ENCODE assay signal across 29 cellular contexts in the genomic region with DNA sequence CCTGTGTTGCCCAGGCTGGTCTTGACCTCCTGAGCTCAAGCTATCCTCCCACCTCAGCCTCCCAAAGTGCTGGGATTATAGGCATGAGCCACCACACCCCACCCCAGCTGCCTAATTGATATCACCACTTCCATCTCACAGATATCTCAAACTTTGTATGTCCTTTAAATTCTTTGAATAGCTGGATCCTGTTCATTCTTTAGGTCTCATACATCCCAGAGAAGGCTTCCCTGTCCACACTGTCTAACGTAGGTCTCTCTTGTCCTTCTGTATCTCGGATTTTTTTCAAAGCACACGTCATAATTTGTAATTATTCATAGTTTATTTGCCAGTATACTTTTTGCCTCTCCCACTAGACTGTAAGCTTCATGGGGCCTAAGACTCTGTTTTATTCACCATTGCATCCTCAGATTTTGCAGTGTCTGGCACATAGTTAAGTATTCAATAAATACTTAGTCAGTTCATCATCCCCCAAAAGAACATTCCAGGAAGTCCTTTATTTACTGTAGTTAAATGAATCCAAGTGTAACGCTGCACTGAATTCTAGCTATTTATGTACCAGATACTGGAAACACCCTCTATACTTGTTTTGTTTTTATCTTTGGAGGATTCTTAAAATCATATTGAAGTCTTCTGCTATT. TPM values are rescaled to one million over a fixed set of nuclear protein-coding genes. Genes with fewer than 3 reads are reported as not detected.
A peak's percentile ranks its signal among the peaks of the same experiment; 100 is the strongest.
DNase-seq lines count a peak whose midpoint lies in the region; ATAC-seq and TF ChIP-seq lines count a peak whose summit lies in the region.
"Had no signal": no experiment of that assay in that cellular context is flagged by ENCODE, and none has a peak within 500 bp of the region (broad histone marks: within the 10 kb centered on the region; RNA-seq: fewer than 3 reads in every experiment).

No MANE protein-coding gene starts in this region.

- peaks cover 14% of the 10 kb centered on the region for H3K36me3 Mint-ChIP-seq in nephron progenitor cell (ENCODE audit: low read depth)

- peaks cover 2% of the 10 kb centered on the region for H3K27me3 Mint-ChIP-seq in nephron progenitor cell (ENCODE audit: low read depth, poor library complexity)
- H3K27me3 Mint-ChIP-seq: activated CD4-positive, alpha-beta memory T cell treated with anti-CD3 and anti-CD28 coated beads, Interleukin-2, amount 10 ng/mL, durations not matched to agents 7 days and 5 days; activated naive CD8-positive, alpha-beta T cell; brain; CD4-positive, alpha-beta T cell; memory B cell; stimulated activated naive B cell treated with anti-CD40 and anti-IgM and Interleukin-4, amounts not matched to agents 10 μg/mL and 1 μg/mL and 100 μg/mL, for 72 hours had no signal

- TF ChIP-seq CTCF in VCaP (conservative IDR thresholded peaks at IDR 0.05) (no peak), nephron progenitor cell (IDR thresholded peaks at IDR 0.05) (no peak), right lobe of liver (IDR thresholded peaks at IDR 0.05) (no peak), thyroid gland (IDR thresholded peaks at IDR 0.05) (no peak), left lung (IDR thresholded peaks at IDR 0.05) (no peak)

- 73% methylated on average over 4 of the region's 4 CpGs for WGBS in right lobe of liver (ENCODE audit: insufficient coverage, low coverage, low lambda C conversion rate, missing lambda C conversion rate)
- WGBS in thyroid gland, 2 donors = 88 to 89% methylated on average over 4 of the region's 4 CpGs

- no peak overlapping the region for H3K4me3 ChIP-seq in right lobe of liver
- H3K4me3 ChIP-seq in thyroid gland (replicated peaks in 1 of 3) = no peak overlapping the region
- H3K4me3 ChIP-seq in left lung = no peak overlapping the region
- H3K4me3 ChIP-seq: colonic mucosa, testis, vagina had no signal

- no peaks in the 10 kb centered on the region for H3K27me3 ChIP-seq in right lobe of liver
- no peaks in the 10 kb centered on the region for H3K27me3 ChIP-seq in thyroid gland
- no peaks in the 10 kb centered on the region for H3K27me3 ChIP-seq in left lung
- H3K27me3 ChIP-seq: colonic mucosa, testis, vagina had no signal

- intact Hi-C loops in right lobe of liver (cut with DNase I) (no loop called here), thyroid gland (cut with DNase I) (no loop called here), left lung (cut with DNase I) (no loop called here)

- no peak overlapping the region for H3K4me3 Mint-ChIP-seq in nephron progenitor cell
- H3K4me3 Mint-ChIP-seq: activated CD4-positive, alpha-beta memory T cell treated with anti-CD3 and anti-CD28 coated beads, Interleukin-2, amount 10 ng/mL, durations not matched to agents 7 days and 5 days; activated naive CD8-positive, alpha-beta T cell; brain; CD4-positive, alpha-beta T cell; memory B cell; stimulated activated naive B cell treated with anti-CD40 and anti-IgM and Interleukin-4, amounts not matched to agents 10 μg/mL and 1 μg/mL and 100 μg/mL, for 72 hours had no signal

- no peaks in the 10 kb centered on the region for H3K9me3 Mint-ChIP-seq in nephron progenitor cell
- H3K9me3 Mint-ChIP-seq: activated CD4-positive, alpha-beta memory T cell treated with anti-CD3 and anti-CD28 coated beads, Interleukin-2, amount 10 ng/mL, durations not matched to agents 7 days and 5 days; brain; CD4-positive, alpha-beta T cell; memory B cell; stimulated activated naive B cell treated with anti-CD40 and anti-IgM and Interleukin-4, amounts not matched to agents 10 μg/mL and 1 μg/mL and 100 μg/mL, for 72 hours had no signal

- H3K27ac ChIP-seq in VCaP (peak overlapping the region; percentile 19), right lobe of liver (no peak overlapping the region), thyroid gland (no peak overlapping the region), left lung (no peak overlapping the region)
- H3K27ac ChIP-seq: colonic mucosa, KMS-11, testis, vagina had no signal

- peaks cover 0 to 5% (median 0%) of the 10 kb centered on the region in 4 donors for H3K36me3 ChIP-seq in right lobe of liver
- no peaks in the 10 kb centered on the region for H3K36me3 ChIP-seq in thyroid gland
- H3K36me3 ChIP-seq in left lung = peaks cover 0 to 15% of the 10 kb centered on the region in 2 donors
- H3K36me3 ChIP-seq: colonic mucosa had no signal

- H3K9me3 ChIP-seq in right lobe of liver (no peaks in the 10 kb centered on the region), thyroid gland (no peaks in the 10 kb centered on the region), left lung (no peaks in the 10 kb centered on the region)
- H3K9me3 ChIP-seq: colonic mucosa, testis, vagina had no signal

- no peaks in the 10 kb centered on the region for H3K4me1 ChIP-seq in right lobe of liver
- no peaks in the 10 kb centered on the region for H3K4me1 ChIP-seq in thyroid gland
- H3K4me1 ChIP-seq in left lung = no peaks in the 10 kb centered on the region
- H3K4me1 ChIP-seq: colonic mucosa, testis, vagina had no signal

- DNase-seq in EH (ENCODE audit: low read depth) (peak; percentile 82), fibroblast of gingiva (ENCODE audit: low read depth) (peak; percentile 49), nephron progenitor cell (no peak), right lobe of liver (no peak), thyroid gland (no peak), NCI-H2171 treated with DMSO at 0.1 percent for 48 hours (lab: John Stamatoyannopoulos, UW) (no peak), left lung (no peak)
- DNase-seq: ACHN; activated CD4-positive, alpha-beta memory T cell treated with anti-CD3 and anti-CD28 coated beads, Interleukin-2, amount 10 ng/mL, durations not matched to agents 7 days and 5 days; activated CD4-positive, CD25-positive, alpha-beta regulatory T cell; CD4-positive, alpha-beta T cell; colonic mucosa; glutamatergic neuron; left cardiac atrium; NCI-H1436; NCI-H446 treated with DMSO at 0.1 percent for 48 hours; retina; SIG-M5; stimulated activated CD4-positive, alpha-beta T cell treated with anti-CD3 and anti-CD28 coated beads, Interleukin-12 subunit alpha, Interleukin-12 subunit beta, amount 100 ng/mL, for 4 hours; stimulated activated CD4-positive, alpha-beta T cell treated with anti-CD3 and anti-CD28 coated beads, Interleukin-4, amount 100 ng/mL, for 24 hours; stimulated activated naive B cell treated with anti-CD40 and anti-IgM and Interleukin-4, amounts not matched to agents 10 μg/mL and 1 μg/mL and 100 μg/mL, for 72 hours; testis had no signal

- peak overlapping the region; percentile 69 for H3K27ac Mint-ChIP-seq in nephron progenitor cell
- H3K27ac Mint-ChIP-seq: activated CD4-positive, alpha-beta memory T cell treated with anti-CD3 and anti-CD28 coated beads, Interleukin-2, amount 10 ng/mL, durations not matched to agents 7 days and 5 days; activated naive CD8-positive, alpha-beta T cell; CD4-positive, alpha-beta T cell; memory B cell; stimulated activated naive B cell treated with anti-CD40 and anti-IgM and Interleukin-4, amounts not matched to agents 10 μg/mL and 1 μg/mL and 100 μg/mL, for 72 hours had no signal

- TF ChIP-seq POLR2A in right lobe of liver (IDR thresholded peaks at IDR 0.05) (no peak), thyroid gland (IDR thresholded peaks at IDR 0.05) (no peak)

- H3K4me1 Mint-ChIP-seq in nephron progenitor cell = no peaks in the 10 kb centered on the region
- H3K4me1 Mint-ChIP-seq: activated CD4-positive, alpha-beta memory T cell treated with anti-CD3 and anti-CD28 coated beads, Interleukin-2, amount 10 ng/mL, durations not matched to agents 7 days and 5 days; stimulated activated naive B cell treated with anti-CD40 and anti-IgM and Interleukin-4, amounts not matched to agents 10 μg/mL and 1 μg/mL and 100 μg/mL, for 72 hours had no signal

- ATAC-seq in right lobe of liver (no peak), left lung (no peak)
- ATAC-seq: esophagus mucosa; left cardiac atrium; stimulated activated naive B cell treated with anti-CD40 and anti-IgM and Interleukin-4, amounts not matched to agents 10 μg/mL and 1 μg/mL and 100 μg/mL, for 72 hours had no signal

RNA-seq across cellular contexts. Expression of a gene that starts 10.5 kb away (rescaled TPM):
- total RNA-seq in right lobe of liver = 1 to 10 TPM; 2.1 to 4.9 (median 4.0) TPM
- 10 to 100 TPM in 2 of 4 donors, 1 to 10 TPM in 2; 7.8 to 11.4 (median 9.3) TPM for total RNA-seq in thyroid gland
- total RNA-seq in left lung = 1 to 10 TPM; 5.0 to 5.8 TPM

RNA-seq across cellular contexts. Expression of a gene that starts 10.6 kb away (rescaled TPM):
- total RNA-seq in right lobe of liver (10 to 100 TPM; 29.0 to 42.2 (median 38.0) TPM), thyroid gland (100 to 1,000 TPM in 1 of 4 donors, 10 to 100 TPM in 3; 77.0 to 111 (median 91.2) TPM), left lung (10 to 100 TPM; 74.9 to 82.4 TPM)

RNA-seq across cellular contexts. Expression of a gene that starts 54.5 kb away (rescaled TPM):
- under 1 TPM in 4 of 6 experiments, not detected in 2; 0.11 to 0.31 (median 0.17) TPM for total RNA-seq in right lobe of liver
- total RNA-seq in thyroid gland = under 1 TPM in 1 of 4 donors, not detected in 3; 0.42 TPM
- total RNA-seq in left lung = under 1 TPM; 0.16 to 0.26 TPM
- total RNA-seq: esophagus mucosa had no signal

Comparison
In these comparisons a context has a peak if more than half of its experiments do, and no peak if none do; other contexts are left out.
1. DNase-seq: peak in EH (single experiment) and fibroblast of gingiva (single experiment); none in nephron progenitor cell (single experiment), right lobe of liver (0 of 3), thyroid gland (0 of 2), NCI-H2171 treated with DMSO at 0.1 percent for 48 hours (single experiment) and left lung (0 of 2).